ENCODE assay signal across 19 cellular contexts in genomic region chr11:124297921-124298320, GRCh38.
"Had no signal": no experiment of that assay in that cellular context is flagged by ENCODE, and none has a peak within 500 bp of the region (broad histone marks: within the 10 kb centered on the region; RNA-seq: fewer than 3 reads in every experiment).

No MANE protein-coding gene starts in this region.

- H3K36me3 Mint-ChIP-seq: activated naive CD4-positive, alpha-beta T cell treated with anti-CD3 and anti-CD28 coated beads, Interleukin-2, amount 10 ng/mL, durations not matched to agents 7 days and 5 days; immature natural killer cell; natural killer cell had no signal

- H3K4me3 Mint-ChIP-seq: activated naive CD4-positive, alpha-beta T cell treated with anti-CD3 and anti-CD28 coated beads, Interleukin-2, amount 10 ng/mL, durations not matched to agents 7 days and 5 days; activated T-cell treated with anti-CD3 and anti-CD28 coated beads, Interleukin-2, amount 50 U/mL, for 24 hours; immature natural killer cell; natural killer cell had no signal

- H3K27me3 Mint-ChIP-seq: activated naive CD4-positive, alpha-beta T cell treated with anti-CD3 and anti-CD28 coated beads, Interleukin-2, amount 10 ng/mL, durations not matched to agents 7 days and 5 days had no signal

- DNase-seq: activated CD4-positive, alpha-beta T cell treated with anti-CD3 and anti-CD28 coated beads for 1 hour; activated CD4-positive, alpha-beta T cell treated with anti-CD3 and anti-CD28 coated beads, Interleukin-2, amount 50 U/mL, for 48 hours; activated naive CD4-positive, alpha-beta T cell treated with anti-CD3 and anti-CD28 coated beads, Interleukin-2, amount 10 ng/mL, durations not matched to agents 7 days and 5 days; activated T-cell treated with anti-CD3 and anti-CD28 coated beads, Interleukin-2, amount 50 U/mL, for 24 hours; body of pancreas; central memory CD4-positive, alpha-beta T cell; effector CD4-positive, alpha-beta T cell; heart left ventricle; immature natural killer cell; mesendoderm; natural killer cell; retina; stimulated activated CD4-positive, alpha-beta T cell treated with anti-CD3 and anti-CD28 coated beads, Interleukin-4, amount 100 ng/mL, for 24 hours; stimulated activated naive CD4-positive, alpha-beta T cell treated with Interleukin-2 at 50 U/mL for 16 hours; transverse colon had no signal

- H3K9me3 Mint-ChIP-seq: activated naive CD4-positive, alpha-beta T cell treated with anti-CD3 and anti-CD28 coated beads, Interleukin-2, amount 10 ng/mL, durations not matched to agents 7 days and 5 days; activated T-cell treated with anti-CD3 and anti-CD28 coated beads, Interleukin-2, amount 50 U/mL, for 24 hours; immature natural killer cell; natural killer cell had no signal

- H3K4me1 Mint-ChIP-seq: activated naive CD4-positive, alpha-beta T cell treated with anti-CD3 and anti-CD28 coated beads, Interleukin-2, amount 10 ng/mL, durations not matched to agents 7 days and 5 days; immature natural killer cell; natural killer cell had no signal

- ATAC-seq: body of pancreas, heart left ventricle, natural killer cell had no signal

- H3K4me3 ChIP-seq: body of pancreas, coronary artery, esophagus muscularis mucosa, heart left ventricle, skin epidermis, transverse colon, vagina had no signal

- H3K27ac Mint-ChIP-seq: activated naive CD4-positive, alpha-beta T cell treated with anti-CD3 and anti-CD28 coated beads, Interleukin-2, amount 10 ng/mL, durations not matched to agents 7 days and 5 days; activated T-cell treated with anti-CD3 and anti-CD28 coated beads, Interleukin-2, amount 50 U/mL, for 24 hours; immature natural killer cell; natural killer cell had no signal
